Comparison of ENCODE assay signal across 8 cellular contexts in the genomic region with DNA sequence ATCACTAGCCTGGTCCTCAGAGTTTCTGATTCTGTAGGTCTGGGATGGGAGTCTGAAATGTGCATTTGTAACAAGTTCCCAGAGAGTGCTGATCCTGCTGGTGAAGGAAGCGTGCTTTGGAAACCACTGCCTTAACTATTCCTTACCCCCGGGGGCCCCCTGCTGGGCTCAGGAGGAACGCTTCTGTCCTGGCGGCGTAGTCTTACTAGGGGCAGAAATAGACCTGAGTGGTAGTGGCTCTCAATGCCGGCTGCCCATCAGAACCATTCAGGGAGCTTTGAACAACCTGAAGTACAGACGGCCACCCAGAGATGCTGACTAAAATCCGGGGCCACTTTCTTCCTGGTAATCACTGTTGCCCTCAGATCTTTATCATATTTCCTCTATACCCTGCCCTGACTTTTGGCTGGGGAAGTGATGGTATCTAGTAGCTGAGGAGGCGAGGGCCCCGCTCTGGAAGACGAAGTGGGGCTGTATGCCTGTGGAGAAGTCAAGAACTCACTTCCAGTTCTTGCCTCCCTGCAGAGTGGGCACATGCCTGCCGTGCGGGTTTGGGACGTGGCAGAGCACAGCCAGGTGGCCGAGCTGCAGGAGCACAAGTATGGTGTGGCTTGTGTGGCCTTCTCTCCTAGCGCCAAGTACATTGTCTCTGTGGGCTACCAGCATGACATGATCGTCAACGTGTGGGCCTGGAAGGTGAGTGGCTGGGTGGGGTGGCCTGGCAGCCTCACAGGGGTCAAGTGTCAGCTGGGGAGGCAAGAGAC. TPM values are rescaled to one million over a fixed set of nuclear protein-coding genes. Genes with fewer than 3 reads are reported as not detected.
DNase-seq lines count a peak whose midpoint lies in the region; ATAC-seq and TF ChIP-seq lines count a peak whose summit lies in the region.

No MANE protein-coding gene starts in this region.

- no peaks in the 10 kb centered on the region for H3K27me3 Mint-ChIP-seq in CD4-positive, CD25-positive, alpha-beta regulatory T cell
- no peaks in the 10 kb centered on the region for H3K27me3 Mint-ChIP-seq in activated CD4-positive, alpha-beta memory T cell treated with anti-CD3 and anti-CD28 coated beads for 36 hours

- H3K27ac ChIP-seq in CD4-positive, CD25-positive, alpha-beta regulatory T cell (ENCODE audit: insufficient read depth, low read length, poor library complexity, severe bottlenecking), result no peak overlapping the region
- no peak overlapping the region for H3K27ac ChIP-seq in HCT116 (ENCODE audit: low read depth, low read length)

- ATAC-seq in CD4-positive, CD25-positive, alpha-beta regulatory T cell (ENCODE audit: low read depth in 2 of 2), result peak; percentile 70 to 82
- ATAC-seq in HCT116 (peak; percentile 92), GM19463 (IDR thresholded peaks at IDR 0.05; ENCODE audit: unreplicated experiment) (no peak)

- H3K9me2 ChIP-seq in HCT116 (ENCODE audit: insufficient read depth), result no peaks in the 10 kb centered on the region

- H3K79me2 ChIP-seq in HCT116 (ENCODE audit: insufficient read depth, low read length), result no peaks in the 10 kb centered on the region

- H3K9me3 ChIP-seq in CD4-positive, CD25-positive, alpha-beta regulatory T cell (ENCODE audit: control insufficient read depth in 2 of 2, low read length in 2 of 2), result no peaks in the 10 kb centered on the region
- no peaks in the 10 kb centered on the region for H3K9me3 ChIP-seq in HCT116 (ENCODE audit: control insufficient read depth in 1 of 2, insufficient read depth in 1 of 2, low read depth in 1 of 2, low read length in 2 of 2)

- H3K27ac Mint-ChIP-seq in CD4-positive, CD25-positive, alpha-beta regulatory T cell, result peak overlapping the region in 2 of 3 donors; percentile 29 to 56
- no peak overlapping the region for H3K27ac Mint-ChIP-seq in activated CD4-positive, alpha-beta memory T cell treated with anti-CD3 and anti-CD28 coated beads for 36 hours

- TF ChIP-seq CTCF in HCT116 (IDR thresholded peaks at IDR 0.05 in 2 of 3, conservative IDR thresholded peaks at IDR 0.05 in 1 of 3; ENCODE audit: borderline replicate concordance in 1 of 3, insufficient read depth in 1 of 3, low read depth in 2 of 3, low read length in 2 of 3), result peak; percentile 90 to 94 (median 91)

- TF ChIP-seq POLR2A in HCT116 (IDR thresholded peaks at IDR 0.05; ENCODE audit: borderline replicate concordance, extremely low read depth, insufficient read depth, insufficient read length), result no peak

- peak; percentile 62 to 78 (median 69) for DNase-seq in CD4-positive, CD25-positive, alpha-beta regulatory T cell
- peak; percentile 46 for DNase-seq in HCT116 (ENCODE audit: low read depth, low spot score)
- DNase-seq in NCI-H69 (lab: John Stamatoyannopoulos, UW), result peak; percentile 42
- peak; percentile 84 for DNase-seq in activated CD4-positive, alpha-beta memory T cell treated with anti-CD3 and anti-CD28 coated beads for 36 hours
- DNase-seq in ecto neural progenitor cell (ENCODE audit: low spot score), result peak; percentile 84
- peak; percentile 88 to 90 for DNase-seq in lung microvascular endothelial cell (ENCODE audit: low read depth in 2 of 2)
- peak; percentile 34 for DNase-seq in stimulated activated CD8-positive, alpha-beta memory T cell treated with anti-CD3 and anti-CD28 coated beads, Interleukin-15, amount 100 ng/mL, for 24 hours (ENCODE audit: low read depth)

- BruUV-seq in HCT116 (replicated peaks; lab: Mats Ljungman, UMichigan), result no TSS peak

- CTCF ChIA-PET in HCT116 (lab: Charles Lee), result interaction anchor here (0.8 to 5.7 kb wide), 8 partner anchors 23 to 345 kb away, joined by 3 to 125 read pairs (median 4); partner anchors contain the start of gene MAPKBP1
- CTCF ChIA-PET in activated CD4-positive, alpha-beta memory T cell treated with anti-CD3 and anti-CD28 coated beads for 36 hours (lab: Charles Lee), result interaction anchor here (0.8 to 6.8 kb wide), 35 partner anchors 9 to 346 kb away, joined by 3 to 283 read pairs (median 5); partner anchors contain the start of genes MAPKBP1, MGA, RPAP1 and TYRO3

- intact Hi-C loops in HCT116 (cut with micrococcal nuclease), result loop anchor here (1.0 to 2.0 kb wide), 6 partner anchors 39 to 346 kb away; no protein-coding TSS in a partner anchor
- intact Hi-C loops in activated CD4-positive, alpha-beta memory T cell treated with anti-CD3 and anti-CD28 coated beads for 36 hours (cut with micrococcal nuclease), result loop anchor here (1.0 to 5.0 kb wide), 5 partner anchors 37 to 345 kb away; partner anchors contain the start of gene MAPKBP1

- H3K4me1 ChIP-seq in CD4-positive, CD25-positive, alpha-beta regulatory T cell (ENCODE audit: control insufficient read depth, insufficient read depth, low read length, poor library complexity, severe bottlenecking), result peaks cover 9% of the 10 kb centered on the region
- H3K4me1 ChIP-seq in HCT116 (ENCODE audit: control insufficient read depth in 1 of 2, insufficient read depth in 2 of 2, low read length in 2 of 2), result peaks cover 6 to 12% of the 10 kb centered on the region in 2 experiments; a peak in 3 of 4 replicates

- TF ChIP-seq RAD21 in HCT116 (IDR thresholded peaks at IDR 0.05; ENCODE audit: low read depth), result peak; percentile 95

- no peak overlapping the region for H3K9ac ChIP-seq in HCT116 (ENCODE audit: low read length)

- no peaks in the 10 kb centered on the region for H3K9me3 Mint-ChIP-seq in CD4-positive, CD25-positive, alpha-beta regulatory T cell
- no peaks in the 10 kb centered on the region for H3K9me3 Mint-ChIP-seq in activated CD4-positive, alpha-beta memory T cell treated with anti-CD3 and anti-CD28 coated beads for 36 hours

- no peak overlapping the region for H3K4me3 ChIP-seq in CD4-positive, CD25-positive, alpha-beta regulatory T cell (ENCODE audit: low read depth, low read length)
- no peak overlapping the region for H3K4me3 ChIP-seq in HCT116 (replicated peaks in 1 of 2; ENCODE audit: low read depth in 1 of 2, low read length in 2 of 2)

- no peaks in the 10 kb centered on the region for H4K20me1 ChIP-seq in HCT116 (ENCODE audit: insufficient read depth)

- H3K4me1 Mint-ChIP-seq in CD4-positive, CD25-positive, alpha-beta regulatory T cell, result peaks cover 0 to 17% (median 10%) of the 10 kb centered on the region in 4 donors
- peaks cover 10% of the 10 kb centered on the region for H3K4me1 Mint-ChIP-seq in activated CD4-positive, alpha-beta memory T cell treated with anti-CD3 and anti-CD28 coated beads for 36 hours (ENCODE audit: low read depth)

- POLR2A ChIA-PET in HCT116 (lab: Charles Lee), result interaction anchor here (1.4 to 2.5 kb wide), 2 partner anchors 38 to 208 kb away, joined by 5 to 12 read pairs; partner anchors contain the start of gene MAPKBP1
- POLR2A ChIA-PET in activated CD4-positive, alpha-beta memory T cell treated with anti-CD3 and anti-CD28 coated beads for 36 hours (lab: Charles Lee), result interaction anchor here (1.3 to 1.5 kb wide), 2 partner anchors 37 kb away, joined by 4 read pairs; partner anchors contain the start of gene MAPKBP1

- peaks cover 24% of the 10 kb centered on the region for H3K36me3 Mint-ChIP-seq in CD4-positive, CD25-positive, alpha-beta regulatory T cell
- no peaks in the 10 kb centered on the region for H3K36me3 Mint-ChIP-seq in activated CD4-positive, alpha-beta memory T cell treated with anti-CD3 and anti-CD28 coated beads for 36 hours

- RAD21 ChIA-PET in HCT116 (lab: Charles Lee; ENCODE audit: low non-redundant PET in 1 of 2, low total read pairs in 2 of 2, uncharacterized antibody in 2 of 2, unreplicated experiment in 2 of 2), result interaction anchor here (0.6 to 2.5 kb wide), 6 partner anchors 37 to 346 kb away, joined by 3 to 15 read pairs (median 5); partner anchors contain the start of gene MAPKBP1 (in 2 of the 2)

- no peak overlapping the region for H3K4me2 ChIP-seq in HCT116 (ENCODE audit: low read length)

- H3K27me3 ChIP-seq in CD4-positive, CD25-positive, alpha-beta regulatory T cell (ENCODE audit: control insufficient read depth, insufficient read depth, low read length), result no peaks in the 10 kb centered on the region
- H3K27me3 ChIP-seq in HCT116 (ENCODE audit: insufficient read depth, low read length), result no peaks in the 10 kb centered on the region

- H3K36me3 ChIP-seq in CD4-positive, CD25-positive, alpha-beta regulatory T cell (ENCODE audit: control insufficient read depth, insufficient read depth, low read length), result peaks cover 26% of the 10 kb centered on the region
- peaks cover 0 to 6% of the 10 kb centered on the region in 2 experiments; a peak in 1 of 4 replicates for H3K36me3 ChIP-seq in HCT116 (ENCODE audit: control insufficient read depth in 1 of 2, insufficient read depth in 2 of 2, low read length in 2 of 2)

- H2AFZ ChIP-seq in HCT116 (ENCODE audit: low read depth, low read length, poor library complexity, severe bottlenecking), result no peak overlapping the region

- H3K4me3 Mint-ChIP-seq in CD4-positive, CD25-positive, alpha-beta regulatory T cell, result no peak overlapping the region
- H3K4me3 Mint-ChIP-seq in activated CD4-positive, alpha-beta memory T cell treated with anti-CD3 and anti-CD28 coated beads for 36 hours, result no peak overlapping the region

TF ChIP-seq in HCT116, 20 proteins besides CTCF, POLR2A, EP300 and RAD21 (continues in another document):
- TF ChIP-seq CBX3 (IDR thresholded peaks at IDR 0.05; ENCODE audit: low read depth) (no peak), EZH2phosphoT487 (IDR thresholded peaks at IDR 0.05; ENCODE audit: borderline replicate concordance) (no peak), POLR2AphosphoS5 (IDR thresholded peaks at IDR 0.05; ENCODE audit: low read depth, low read length) (no peak), MAX (IDR thresholded peaks at IDR 0.05) (no peak)

RNA-seq across cellular contexts. Expression of gene JMJD7, which starts 16.3 kb away (rescaled TPM):
- 42.2 TPM for total RNA-seq in CD4-positive, CD25-positive, alpha-beta regulatory T cell
- polyA plus RNA-seq in CD4-positive, CD25-positive, alpha-beta regulatory T cell, result 10 to 100 TPM; 17.0 to 26.1 (median 24.5) TPM
- total RNA-seq in HCT116 (2021; ENCODE audit: unreplicated experiment) (13.5 TPM), lung microvascular endothelial cell (1.7 and 1.8 TPM in 2 replicates)
- polyA plus RNA-seq in HCT116 (2012), result 13.3 and 18.3 TPM in 2 replicates
- 10 to 100 TPM; 17.9 to 24.8 TPM for total RNA-seq in activated CD4-positive, alpha-beta memory T cell treated with anti-CD3 and anti-CD28 coated beads for 36 hours

RNA-seq across cellular contexts. Expression of gene PLA2G4B, which starts 27.0 kb away (rescaled TPM):
- 30.1 TPM for total RNA-seq in CD4-positive, CD25-positive, alpha-beta regulatory T cell
- polyA plus RNA-seq in CD4-positive, CD25-positive, alpha-beta regulatory T cell, result 1 to 10 TPM in 2 of 4 donors, under 1 TPM in 2; 0.42 to 3.4 (median 1.4) TPM
- total RNA-seq in HCT116 (2021; ENCODE audit: unreplicated experiment) (4.7 TPM), lung microvascular endothelial cell (0.20 and 0.22 TPM in 2 replicates)
- 5.6 and 6.4 TPM in 2 replicates for polyA plus RNA-seq in HCT116 (2012)
- 1 to 10 TPM; 6.0 to 9.9 TPM for total RNA-seq in activated CD4-positive, alpha-beta memory T cell treated with anti-CD3 and anti-CD28 coated beads for 36 hours

RNA-seq across cellular contexts. Expression of gene MAPKBP1, which starts 37.3 kb away (rescaled TPM):
- total RNA-seq in CD4-positive, CD25-positive, alpha-beta regulatory T cell, result 40.4 TPM
- polyA plus RNA-seq in CD4-positive, CD25-positive, alpha-beta regulatory T cell, result 1 to 10 TPM; 1.9 to 3.1 (median 2.6) TPM
- 21.3 TPM for total RNA-seq in HCT116 (2021; ENCODE audit: unreplicated experiment)
- 9.6 and 10.7 TPM in 2 replicates for polyA plus RNA-seq in HCT116 (2012)
- total RNA-seq in activated CD4-positive, alpha-beta memory T cell treated with anti-CD3 and anti-CD28 coated beads for 36 hours, result 10 to 100 TPM; 16.1 to 16.6 TPM
- total RNA-seq in lung microvascular endothelial cell, result 7.1 and 8.5 TPM in 2 replicates

Comparison
In these comparisons a context has a peak if more than half of its experiments do, and no peak if none do; other contexts are left out.
1. DNase-seq: peak in every context shown above with its lines; median percentile 89 in lung microvascular endothelial cell; 84 in activated CD4-positive, alpha-beta memory T cell treated with anti-CD3 and anti-CD28 coated beads for 36 hours; 84 in ecto neural progenitor cell; 69 in CD4-positive, CD25-positive, alpha-beta regulatory T cell; 46 in HCT116; 42 in NCI-H69; 34 in stimulated activated CD8-positive, alpha-beta memory T cell treated with anti-CD3 and anti-CD28 coated beads, Interleukin-15, amount 100 ng/mL, for 24 hours.